8 cellular contexts compared by ENCODE assay signal in genomic region chr1:1032428-1032827, GRCh38. TPM values are rescaled to one million over a fixed set of nuclear protein-coding genes. Genes with fewer than 3 reads are reported as not detected.
A peak's percentile ranks its signal among the peaks of the same experiment; 100 is the strongest.
DNase-seq lines count a peak whose midpoint lies in the region; TF ChIP-seq lines count a peak whose summit lies in the region.

No MANE protein-coding gene starts in this region.

- POLR2A ChIA-PET in CD8-positive, alpha-beta memory T cell (lab: Charles Lee), result interaction anchor here (0.6 kb wide), 1 partner anchor 37 kb away, joined by 6 read pairs; no protein-coding TSS in a partner anchor

- peaks cover 0 to 5% (median 3%) of the 10 kb centered on the region in 3 donors for H3K4me1 Mint-ChIP-seq in CD8-positive, alpha-beta memory T cell
- H3K4me1 Mint-ChIP-seq in HFFc6 (ENCODE audit: low read depth) (peaks cover 8% of the 10 kb centered on the region; the same call in 1 of the 2 replicates), type B pancreatic cell (ENCODE audit: unreplicated experiment) (peaks cover 10% of the 10 kb centered on the region)

- H3K27me3 Mint-ChIP-seq in CD8-positive, alpha-beta memory T cell, result peaks cover 17 to 22% of the 10 kb centered on the region in 2 donors
- H3K27me3 Mint-ChIP-seq in HFFc6 (ENCODE audit: insufficient read depth) (peaks cover 4% of the 10 kb centered on the region), type B pancreatic cell (peaks cover 6% of the 10 kb centered on the region)

- H3K4me1 ChIP-seq in CD8-positive, alpha-beta memory T cell (ENCODE audit: insufficient read depth, low read length), result peaks cover 9% of the 10 kb centered on the region
- H3K4me1 ChIP-seq in iPS-20b (ENCODE audit: insufficient read depth, low read length), result peaks cover 3% of the 10 kb centered on the region; the same call in 1 of the 2 replicates

- peaks cover 21% of the 10 kb centered on the region for H3K27me3 ChIP-seq in CD8-positive, alpha-beta memory T cell (ENCODE audit: insufficient read depth, low read length, poor library complexity, severe bottlenecking)
- peaks cover 39% of the 10 kb centered on the region for H3K27me3 ChIP-seq in iPS-20b (ENCODE audit: insufficient read depth, low read length)

- H3K27ac ChIP-seq in CD8-positive, alpha-beta memory T cell (ENCODE audit: low read depth, low read length), result no peak overlapping the region
- peak overlapping the region; percentile 69 for H3K27ac ChIP-seq in VCaP
- H3K27ac ChIP-seq in iPS-20b (ENCODE audit: low read length), result no peak overlapping the region

- H3K9me3 Mint-ChIP-seq in CD8-positive, alpha-beta memory T cell, result peaks cover 0 to 2% (median 0%) of the 10 kb centered on the region in 5 donors
- no peaks in the 10 kb centered on the region for H3K9me3 Mint-ChIP-seq in HFFc6
- no peaks in the 10 kb centered on the region for H3K9me3 Mint-ChIP-seq in type B pancreatic cell

- no peak for DNase-seq in CD8-positive, alpha-beta memory T cell
- DNase-seq in HFFc6 (no peak), type B pancreatic cell (ENCODE audit: extremely low spot score, unreplicated experiment) (no peak), HuH-7.5 (ENCODE audit: low spot score) (no peak), cerebellar nuclear complex (lab: John Stamatoyannopoulos, UW) (no peak)
- DNase-seq in activated CD8-positive, alpha-beta memory T cell treated with anti-CD3 and anti-CD28 coated beads, Interleukin-2, amount 50 U/mL, for 4 hours, result no peak

- H3K4me3 ChIP-seq in CD8-positive, alpha-beta memory T cell (ENCODE audit: low read length), result no peak overlapping the region
- H3K4me3 ChIP-seq in iPS-20b (ENCODE audit: low read length), result peak overlapping the region; percentile 45; the same call in 1 of the 2 replicates

- H3K27ac Mint-ChIP-seq in CD8-positive, alpha-beta memory T cell, result peak overlapping the region in 2 of 8 donors; percentile 8 to 47
- H3K27ac Mint-ChIP-seq in HFFc6, result peak overlapping the region; percentile 2; the same call in 1 of the 2 replicates
- H3K27ac Mint-ChIP-seq in type B pancreatic cell, result peak overlapping the region; percentile 63

- TF ChIP-seq CTCF in HFFc6 (IDR thresholded peaks at IDR 0.05) (no peak), VCaP (conservative IDR thresholded peaks at IDR 0.05) (no peak), type B pancreatic cell (conservative IDR thresholded peaks at IDR 0.05) (no peak)

- no peaks in the 10 kb centered on the region for H3K36me3 ChIP-seq in CD8-positive, alpha-beta memory T cell (ENCODE audit: insufficient read depth, low read length)
- H3K36me3 ChIP-seq in iPS-20b (ENCODE audit: insufficient read depth, low read depth, low read length), result 0 out of 2 replicates have a peak, but pooled peaks cover 6% of the 10 kb centered on the region

- H3K9ac ChIP-seq in iPS-20b (ENCODE audit: low read depth, low read length), result no peak overlapping the region

- CTCF ChIA-PET in CD8-positive, alpha-beta memory T cell (lab: Charles Lee), result interaction anchor here (0.8 to 1.9 kb wide), 2 partner anchors 19 to 31 kb away, joined by 3 to 6 read pairs; partner anchors contain the start of gene ISG15

- H3K9me3 ChIP-seq in CD8-positive, alpha-beta memory T cell (ENCODE audit: low read length), result no peaks in the 10 kb centered on the region
- H3K9me3 ChIP-seq in iPS-20b (ENCODE audit: insufficient read depth, low read depth, low read length), result no peaks in the 10 kb centered on the region

- peak overlapping the region in 5 of 7 donors; percentile 15 to 69 (median 37) for H3K4me3 Mint-ChIP-seq in CD8-positive, alpha-beta memory T cell
- H3K4me3 Mint-ChIP-seq in HFFc6, result peak overlapping the region; percentile 13; the same call in 1 of the 2 replicates
- H3K4me3 Mint-ChIP-seq in type B pancreatic cell, result peak overlapping the region; percentile 84

- no peaks in the 10 kb centered on the region for H3K36me3 Mint-ChIP-seq in CD8-positive, alpha-beta memory T cell
- H3K36me3 Mint-ChIP-seq in HFFc6 (ENCODE audit: low read depth) (no peaks in the 10 kb centered on the region), type B pancreatic cell (no peaks in the 10 kb centered on the region)

RNA-seq across cellular contexts. Expression of gene AGRN, which starts 12.5 kb away (rescaled TPM):
- 1 to 10 TPM; 7.1 to 8.0 TPM for total RNA-seq in CD8-positive, alpha-beta memory T cell
- not detected for polyA plus RNA-seq in CD8-positive, alpha-beta memory T cell
- total RNA-seq in HFFc6 (2021; fragmentation: NEBNext Ultra II Directional; extraction: Animal tissue kit (Norgen Biotek cat#: 25700)), result 100 to 1,000 TPM; 131 to 164 (median 140) TPM
- total RNA-seq in type B pancreatic cell (ENCODE audit: low replicate concordance), result 166 and 285 TPM in 2 replicates

RNA-seq across cellular contexts. Expression of gene ISG15, which starts 19.1 kb away (rescaled TPM):
- total RNA-seq in CD8-positive, alpha-beta memory T cell, result 10 to 100 TPM; 16.9 to 20.4 TPM
- polyA plus RNA-seq in CD8-positive, alpha-beta memory T cell, result 250 TPM
- total RNA-seq in HFFc6 (2021; fragmentation: NEBNext Ultra II Directional; extraction: Animal tissue kit (Norgen Biotek cat#: 25700)), result 10 to 100 TPM; 38.4 to 89.1 (median 42.1) TPM
- total RNA-seq in type B pancreatic cell (ENCODE audit: low replicate concordance), result 20.8 and 34.6 TPM in 2 replicates

RNA-seq across cellular contexts. Expression of gene HES4, which starts 32.5 kb away (rescaled TPM):
- total RNA-seq in CD8-positive, alpha-beta memory T cell, result under 1 TPM; 0.24 to 0.62 TPM
- not detected for polyA plus RNA-seq in CD8-positive, alpha-beta memory T cell
- total RNA-seq in HFFc6 (2021; fragmentation: NEBNext Ultra II Directional; extraction: Animal tissue kit (Norgen Biotek cat#: 25700)), result 10 to 100 TPM; 14.1 to 17.4 (median 15.6) TPM
- total RNA-seq in type B pancreatic cell (ENCODE audit: low replicate concordance), result 37.6 and 54.1 TPM in 2 replicates

RNA-seq across cellular contexts. Expression of gene RNF223, which starts 41.7 kb away (rescaled TPM):
- not detected for total RNA-seq in CD8-positive, alpha-beta memory T cell
- polyA plus RNA-seq in CD8-positive, alpha-beta memory T cell, result not detected
- not detected for total RNA-seq in HFFc6 (2021; fragmentation: NEBNext Ultra II Directional; extraction: Animal tissue kit (Norgen Biotek cat#: 25700))
- 1.2 and 2.5 TPM in 2 replicates for total RNA-seq in type B pancreatic cell (ENCODE audit: low replicate concordance)

RNA-seq across cellular contexts. Expression of gene PERM1, which starts 50.5 kb away (rescaled TPM):
- not detected for total RNA-seq in CD8-positive, alpha-beta memory T cell
- not detected for polyA plus RNA-seq in CD8-positive, alpha-beta memory T cell
- under 1 TPM in 2 of 6 experiments, not detected in 4; 0.17 to 0.18 TPM for total RNA-seq in HFFc6 (2021; fragmentation: NEBNext Ultra II Directional; extraction: Animal tissue kit (Norgen Biotek cat#: 25700))
- 0.34 and 0.62 TPM in 2 replicates for total RNA-seq in type B pancreatic cell (ENCODE audit: low replicate concordance)

Comparison
In these comparisons a context has a peak if more than half of its experiments do, and no peak if none do; other contexts are left out.
1. H3K4me3 Mint-ChIP-seq: peak in every context shown above with its lines; median percentile 84 in type B pancreatic cell; 37 in CD8-positive, alpha-beta memory T cell; 13 in HFFc6.
2. RNA of gene AGRN, which starts 12.5 kb away (total RNA-seq): 166 to 285 TPM in type B pancreatic cell and 131 to 164 TPM in HFFc6; 7.1 to 8.0 TPM in CD8-positive, alpha-beta memory T cell; every median in the first group is over 10 times any median in the second.
3. RNA of gene HES4, which starts 32.5 kb away (total RNA-seq): 37.6 to 54.1 TPM in type B pancreatic cell and 14.1 to 17.4 TPM in HFFc6; 0.24 to 0.62 TPM in CD8-positive, alpha-beta memory T cell; every median in the first group is over 4 times any median in the second.